Comparison of ENCODE assay signal across 7 cellular contexts in genomic region chr17:51427259-51428255, GRCh38.
A peak's percentile ranks its signal among the peaks of the same experiment; 100 is the strongest.
DNase-seq lines count a peak whose midpoint lies in the region; ATAC-seq and TF ChIP-seq lines count a peak whose summit lies in the region.

No MANE protein-coding gene starts in this region.

- intact Hi-C loops in CD14-positive monocyte (cut with micrococcal nuclease): no loop called here

- no peak overlapping the region for H3K4me3 Mint-ChIP-seq in CD14-positive monocyte

- H3K27me3 Mint-ChIP-seq in CD14-positive monocyte (ENCODE audit: low read depth in 3 of 3): peaks cover 0 to 4% (median 2%) of the 10 kb centered on the region in 3 donors

- H3K9me3 Mint-ChIP-seq in CD14-positive monocyte: peaks cover 0 to 2% (median 0%) of the 10 kb centered on the region in 7 donors

- DNase-seq in NB4 (ENCODE audit: low read depth) (peak; percentile 4), activated T-cell treated with anti-CD3 and anti-CD28 coated beads for 24 hours (ENCODE audit: low read depth) (peak; percentile 48), CD14-positive monocyte (ENCODE audit: low spot score) (no peak), T1000 (lab: John Stamatoyannopoulos, UW) (no peak), SW480 (ENCODE audit: low spot score) (no peak)
- peak; percentile 55 for DNase-seq in stimulated activated CD4-positive, alpha-beta T cell treated with anti-CD3 and anti-CD28 coated beads, Interleukin-12 subunit alpha, Interleukin-12 subunit beta, amount 100 ng/mL, for 4 hours

- ATAC-seq in GM21381 (IDR thresholded peaks at IDR 0.05; ENCODE audit: unreplicated experiment): peak; percentile 76

- H3K36me3 Mint-ChIP-seq in CD14-positive monocyte: no peaks in the 10 kb centered on the region

- H3K27ac Mint-ChIP-seq in CD14-positive monocyte: peak overlapping the region in 1 of 7 donors; percentile 72

- no peaks in the 10 kb centered on the region for H3K4me1 Mint-ChIP-seq in CD14-positive monocyte

- no peak for TF ChIP-seq POLR2A in NB4 (IDR thresholded peaks at IDR 0.05; ENCODE audit: extremely low read depth, insufficient read length)

- TF ChIP-seq CTCF in NB4 (IDR thresholded peaks at IDR 0.05; ENCODE audit: low read depth, low read length): no peak
- TF ChIP-seq CTCF in CD14-positive monocyte (IDR thresholded peaks at IDR 0.05): no peak

- H3K4me3 ChIP-seq in NB4 (ENCODE audit: low read depth, low read length): no peak overlapping the region

Comparison
In these comparisons a context has a peak if more than half of its experiments do, and no peak if none do; other contexts are left out.
1. DNase-seq: peak in NB4 (single experiment), activated T-cell treated with anti-CD3 and anti-CD28 coated beads for 24 hours (single experiment) and stimulated activated CD4-positive, alpha-beta T cell treated with anti-CD3 and anti-CD28 coated beads, Interleukin-12 subunit alpha, Interleukin-12 subunit beta, amount 100 ng/mL, for 4 hours (single experiment); none in CD14-positive monocyte (single experiment), T1000 (single experiment) and SW480 (single experiment).